Comparison of ENCODE assay signal across 16 cellular contexts in genomic region chr1:200400556-200400955, GRCh38. TPM values are rescaled to one million over a fixed set of nuclear protein-coding genes. Genes with fewer than 3 reads are reported as not detected.
DNase-seq lines count a peak whose midpoint lies in the region; ATAC-seq, FAIRE-seq and TF ChIP-seq lines count a peak whose summit lies in the region.
"Had no signal": no experiment of that assay in that cellular context is flagged by ENCODE, and none has a peak within 500 bp of the region (broad histone marks: within the 10 kb centered on the region; RNA-seq: fewer than 3 reads in every experiment).

No MANE protein-coding gene starts in this region.

- H3K27ac Mint-ChIP-seq in GM23338 = no peak overlapping the region
- H3K27ac Mint-ChIP-seq in T-helper 17 cell = peak overlapping the region; percentile 37
- H3K27ac Mint-ChIP-seq: CD4-positive, alpha-beta T cell had no signal

- intact Hi-C loops in Right ventricle myocardium superior (cut with DNase I) = no loop called here
- intact Hi-C loops in kidney (cut with DNase I) = no loop called here

- no peak for FAIRE-seq in kidney (lab: Jason Lieb, UNC)

- H3K27me3 Mint-ChIP-seq in GM23338 (ENCODE audit: insufficient read depth, low read depth, poor library complexity) (no peaks in the 10 kb centered on the region), T-helper 17 cell (no peaks in the 10 kb centered on the region)
- H3K27me3 Mint-ChIP-seq: CD4-positive, alpha-beta T cell had no signal

- no peaks in the 10 kb centered on the region for H3K9me3 Mint-ChIP-seq in GM23338
- H3K9me3 Mint-ChIP-seq: CD4-positive, alpha-beta T cell had no signal

- H3K4me3 ChIP-seq in GM23338 (no peak overlapping the region), kidney (ENCODE audit: low read length in 2 of 2) (no peak overlapping the region)
- H3K4me3 ChIP-seq: HAP-1, SK-N-MC had no signal

- no peaks in the 10 kb centered on the region for H3K27me3 ChIP-seq in GM23338 (ENCODE audit: insufficient read depth)
- H3K27me3 ChIP-seq: BE2C had no signal

- H3K36me3 ChIP-seq in GM23338 (ENCODE audit: insufficient read depth) (peaks cover 10% of the 10 kb centered on the region; the same call in 1 of the 2 replicates), kidney (ENCODE audit: control insufficient read depth in 1 of 2, insufficient read depth in 2 of 2, low read length in 2 of 2) (no peaks in the 10 kb centered on the region)

- no peak overlapping the region for H2AFZ ChIP-seq in GM23338

- H3K4me1 ChIP-seq in GM23338 (ENCODE audit: insufficient read depth) = peaks cover 55% of the 10 kb centered on the region
- peaks cover 2 to 7% of the 10 kb centered on the region in 2 donors for H3K4me1 ChIP-seq in kidney (ENCODE audit: control insufficient read depth in 1 of 2, insufficient read depth in 1 of 2, low read depth in 1 of 2, low read length in 2 of 2)
- H3K4me1 ChIP-seq: BE2C had no signal

- H3K27ac ChIP-seq in GM23338 (ENCODE audit: low read depth) (peak overlapping the region; percentile 29), kidney (ENCODE audit: low read depth in 2 of 2, low read length in 2 of 2) (no peak overlapping the region)
- H3K27ac ChIP-seq: SK-N-MC had no signal

- H3K4me1 Mint-ChIP-seq in GM23338 = peaks cover 64% of the 10 kb centered on the region
- peaks cover 14% of the 10 kb centered on the region for H3K4me1 Mint-ChIP-seq in T-helper 17 cell

- peaks cover 15% of the 10 kb centered on the region for H4K20me1 ChIP-seq in GM23338 (replicated peaks; ENCODE audit: insufficient read depth)

- H3K4me3 Mint-ChIP-seq in GM23338 (no peak overlapping the region), T-helper 17 cell (no peak overlapping the region)
- H3K4me3 Mint-ChIP-seq: CD4-positive, alpha-beta T cell had no signal

- H3K9ac ChIP-seq in kidney (ENCODE audit: low read length in 2 of 2) = no peak overlapping the region

- no peak for ATAC-seq in GM23338
- ATAC-seq in T-helper 17 cell = no peak
- no peak for ATAC-seq in Right ventricle myocardium superior (ENCODE audit: poor library complexity)
- ATAC-seq in HG03442 (IDR thresholded peaks at IDR 0.05; ENCODE audit: unreplicated experiment) = no peak

- TF ChIP-seq CTCF in GM23338 (conservative IDR thresholded peaks at IDR 0.05; ENCODE audit: low read depth in 2 of 2) = no peak
- TF ChIP-seq CTCF in kidney (IDR thresholded peaks at IDR 0.05; ENCODE audit: borderline replicate concordance, extremely low read depth, insufficient read depth) = no peak

- no peak for DNase-seq in GM23338 (ENCODE audit: low spot score)
- no peak for DNase-seq in T-helper 17 cell
- DNase-seq in medulla oblongata (ENCODE audit: extremely low spot score) = peak; percentile 77
- DNase-seq in superior temporal gyrus (ENCODE audit: extremely low spot score) = peak; percentile 78
- DNase-seq in Right ventricle myocardium superior = no peak
- DNase-seq in kidney = no peak
- DNase-seq: BE2C; Calu3; CD4-positive, alpha-beta T cell; KBM-7; NCI-H1436; NCI-H2081; NCI-H510A had no signal

- H3K79me2 ChIP-seq in GM23338 (replicated peaks; ENCODE audit: insufficient read depth) = peaks cover 80% of the 10 kb centered on the region

- H3K36me3 Mint-ChIP-seq in GM23338 (ENCODE audit: low read depth) = peaks cover 28% of the 10 kb centered on the region
- peaks cover 8% of the 10 kb centered on the region for H3K36me3 Mint-ChIP-seq in T-helper 17 cell (ENCODE audit: low read depth)

- H3F3A ChIP-seq in GM23338 (replicated peaks; ENCODE audit: low read depth) = no peaks in the 10 kb centered on the region

- H3K4me2 ChIP-seq in GM23338 = 0 out of 2 replicates have a peak overlapping the region, but pooled peaks have one; percentile 16

- H3K9me3 ChIP-seq in T-helper 17 cell (ENCODE audit: control insufficient read depth, low read length, poor library complexity, severe bottlenecking) (no peaks in the 10 kb centered on the region), kidney (ENCODE audit: control insufficient read depth in 1 of 2, low read length in 2 of 2) (no peaks in the 10 kb centered on the region)
- H3K9me3 ChIP-seq: BE2C, HAP-1 had no signal

- H3K9me2 ChIP-seq in GM23338 (ENCODE audit: insufficient read depth) = no peaks in the 10 kb centered on the region

TF ChIP-seq in GM23338, 12 proteins besides CTCF, POLR2A, EP300 and RAD21 (continues in another document):
- TF ChIP-seq CREB1 (CRISPR knock-in tag; IDR thresholded peaks at IDR 0.05; ENCODE audit: low read depth) (no peak), ZNF114 (CRISPR knock-in tag; IDR thresholded peaks at IDR 0.05) (no peak), EZH2 (IDR thresholded peaks at IDR 0.05; ENCODE audit: low read depth, unreplicated experiment) (no peak), REST (IDR thresholded peaks at IDR 0.05; ENCODE audit: unreplicated experiment) (no peak)

RNA-seq across cellular contexts. Expression of gene ZNF281, which starts 9.3 kb away (rescaled TPM):
- total RNA-seq in GM23338 (2014; rRNA removed; shearing (Covaris generic)) = 79.3 and 81.2 TPM in 2 replicates
- 51.5 and 62.1 TPM in 2 replicates for polyA plus RNA-seq in GM23338 (2016; fragmentation: Nextera tagmentation; extraction: Ambion mirVana)
- total RNA-seq in T-helper 17 cell = 10 to 100 TPM; 21.9 to 28.7 TPM
- 7.3 TPM for total RNA-seq in Right ventricle myocardium superior
- total RNA-seq in kidney = 13.1 TPM
- polyA plus RNA-seq in kidney (ENCODE audit: insufficient read depth, low read depth, low replicate concordance) = 4.0 TPM

Comparison
In these comparisons a context has a peak if more than half of its experiments do, and no peak if none do; other contexts are left out.
1. DNase-seq: peak in medulla oblongata (single experiment) and superior temporal gyrus (single experiment); none in GM23338 (single experiment), T-helper 17 cell (0 of 3), Right ventricle myocardium superior (single experiment) and kidney (single experiment).